9 cellular contexts compared by ENCODE assay signal in the genomic region with DNA sequence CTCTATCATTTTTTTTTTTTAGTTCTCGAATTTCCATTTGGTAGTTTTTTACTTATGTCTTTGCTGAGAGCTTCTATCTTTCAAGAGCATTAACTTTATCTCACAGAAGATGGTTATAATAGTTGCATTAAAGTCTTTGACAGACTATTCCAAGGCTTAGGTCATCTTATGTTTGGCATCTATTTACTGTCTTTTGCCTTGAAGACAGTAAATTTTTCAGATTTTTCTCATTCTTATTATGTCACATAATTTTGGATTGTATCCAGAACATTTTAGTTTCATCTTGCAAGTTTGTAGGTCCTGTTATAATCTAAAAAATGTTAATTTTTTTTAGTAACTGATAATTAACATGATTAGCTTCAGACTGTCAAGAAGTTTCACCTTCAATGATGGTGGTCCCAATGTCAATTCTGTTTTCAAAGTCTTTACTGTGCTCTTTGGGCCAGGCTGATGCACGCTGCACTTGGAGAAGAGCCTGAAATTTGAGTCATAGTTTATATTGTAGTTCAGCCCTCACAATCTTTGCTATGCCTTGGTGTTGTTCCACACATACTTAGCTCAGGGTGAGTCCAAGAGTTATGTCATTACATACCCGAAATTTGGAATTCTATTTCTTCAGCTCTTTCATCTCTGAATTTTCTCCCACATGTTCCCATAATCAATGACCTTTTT.
DNase-seq lines count a peak whose midpoint lies in the region; ATAC-seq, FAIRE-seq and TF ChIP-seq lines count a peak whose summit lies in the region.
"Had no signal": no experiment of that assay in that cellular context is flagged by ENCODE, and none has a peak within 500 bp of the region (broad histone marks: within the 10 kb centered on the region; RNA-seq: fewer than 3 reads in every experiment).

No MANE protein-coding gene starts in this region.

- peaks cover 7% of the 10 kb centered on the region for H3K4me1 ChIP-seq in parathyroid adenoma

- H3K27ac ChIP-seq in parathyroid adenoma = no peak overlapping the region

- no peak overlapping the region for H3K4me2 ChIP-seq in parathyroid adenoma (ENCODE audit: low read length)

- no peaks in the 10 kb centered on the region for H3K36me3 ChIP-seq in parathyroid adenoma (ENCODE audit: control insufficient read depth, insufficient read depth, low read length)

- H2AFZ ChIP-seq in parathyroid adenoma = peak overlapping the region; percentile 16

- DNase-seq in EH (ENCODE audit: low read depth) (peak; percentile 95), RCC 7860 (ENCODE audit: low spot score) (peak; percentile 41), epithelial cell of esophagus (ENCODE audit: low read depth) (peak; percentile 61), sciatic nerve (ENCODE audit: low spot score) (no peak), NOMO-1 treated with DMSO at 0.1 percent for 48 hours (lab: John Stamatoyannopoulos, UW; ENCODE audit: unreplicated experiment) (no peak)
- DNase-seq: activated T-cell treated with anti-CD3 and anti-CD28 coated beads, Interleukin-2, amount 50 U/mL, for 1 hour had no signal

- intact Hi-C loops in sciatic nerve (cut with DNase I) = no loop called here

- no peak overlapping the region for H3K4me3 ChIP-seq in epithelial cell of esophagus (ENCODE audit: low read length)
- no peak overlapping the region for H3K4me3 ChIP-seq in parathyroid adenoma (ENCODE audit: low read depth, low read length)

- TF ChIP-seq CTCF in epithelial cell of esophagus (IDR thresholded peaks at IDR 0.05; ENCODE audit: insufficient read depth, low read depth, low read length, missing control alignments) = no peak
- TF ChIP-seq CTCF in parathyroid adenoma (IDR thresholded peaks at IDR 0.05) = no peak

- no peaks in the 10 kb centered on the region for H3K27me3 ChIP-seq in parathyroid adenoma (ENCODE audit: control insufficient read depth, insufficient read depth, low read length)

- FAIRE-seq in RCC 7860 (lab: Jason Lieb, UNC) = no peak

- H3K9me3 ChIP-seq in parathyroid adenoma (ENCODE audit: control insufficient read depth, low read length) = no peaks in the 10 kb centered on the region

- ATAC-seq in sciatic nerve (no peak), GM19463 (IDR thresholded peaks at IDR 0.05; ENCODE audit: unreplicated experiment) (no peak), GM21528 (IDR thresholded peaks at IDR 0.05; ENCODE audit: low FRiP score, unreplicated experiment) (no peak)

- no peak overlapping the region for H3K9ac ChIP-seq in parathyroid adenoma

- no peaks in the 10 kb centered on the region for H3K79me2 ChIP-seq in parathyroid adenoma

Comparison
In these comparisons a context has a peak if more than half of its experiments do, and no peak if none do; other contexts are left out.
1. DNase-seq: peak in EH (single experiment), RCC 7860 (single experiment) and epithelial cell of esophagus (single experiment); none in sciatic nerve (single experiment) and NOMO-1 treated with DMSO at 0.1 percent for 48 hours (single experiment).